Comparison of ENCODE assay signal across 1 cellular context in the genomic region with DNA sequence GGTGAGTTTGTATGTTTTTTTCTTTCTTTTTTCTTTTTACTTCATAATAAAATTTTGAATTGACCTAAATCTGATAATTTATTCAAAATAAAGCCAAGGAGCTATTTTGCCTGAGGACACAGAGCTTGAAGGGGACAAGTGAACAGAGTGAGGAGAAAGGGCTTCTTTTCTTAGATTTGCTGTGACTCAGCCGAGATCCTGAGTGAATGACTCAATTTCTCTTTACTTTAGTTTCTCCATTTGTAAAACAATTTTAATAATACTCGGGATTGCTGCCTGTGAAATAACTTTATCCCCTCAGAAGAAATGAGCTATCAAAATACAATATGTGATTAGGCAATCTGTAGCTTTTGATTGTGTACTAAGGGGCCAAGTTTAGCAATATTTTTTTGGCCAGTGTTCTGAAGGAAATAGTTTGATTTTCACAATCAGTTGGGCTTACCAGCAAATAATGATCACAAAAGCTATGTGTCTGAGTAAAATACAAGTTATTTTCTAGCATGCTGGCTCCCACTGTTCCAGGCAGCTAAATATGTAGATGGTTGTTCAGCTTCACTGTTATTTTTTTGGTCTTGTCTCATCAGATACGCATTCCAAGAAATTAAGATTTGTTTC.
TF ChIP-seq lines count a peak whose summit lies in the region.

No MANE protein-coding gene starts in this region.

TF ChIP-seq in HepG2, 621 proteins besides CTCF, POLR2A, EP300 and RAD21 (continued from another document):
- TF ChIP-seq ZSCAN9 (CRISPR knock-in tag; IDR thresholded peaks at IDR 0.05; ENCODE audit: borderline replicate concordance) (no peak), RFX3 (CRISPR knock-in tag; IDR thresholded peaks at IDR 0.05) (no peak), ZNF292 (CRISPR knock-in tag; IDR thresholded peaks at IDR 0.05; ENCODE audit: borderline replicate concordance, low read depth) (no peak), TCF7L2 (IDR thresholded peaks at IDR 0.05; ENCODE audit: low read depth, low read length) (no peak)
- TF ChIP-seq, protein P1, sequence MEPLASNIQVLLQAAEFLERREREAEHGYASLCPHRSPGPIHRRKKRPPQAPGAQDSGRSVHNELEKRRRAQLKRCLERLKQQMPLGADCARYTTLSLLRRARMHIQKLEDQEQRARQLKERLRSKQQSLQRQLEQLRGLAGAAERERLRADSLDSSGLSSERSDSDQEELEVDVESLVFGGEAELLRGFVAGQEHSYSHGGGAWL (CRISPR knock-in tag; IDR thresholded peaks at IDR 0.05) = no peak
